Comparison of ENCODE assay signal across 8 cellular contexts in the genomic region with DNA sequence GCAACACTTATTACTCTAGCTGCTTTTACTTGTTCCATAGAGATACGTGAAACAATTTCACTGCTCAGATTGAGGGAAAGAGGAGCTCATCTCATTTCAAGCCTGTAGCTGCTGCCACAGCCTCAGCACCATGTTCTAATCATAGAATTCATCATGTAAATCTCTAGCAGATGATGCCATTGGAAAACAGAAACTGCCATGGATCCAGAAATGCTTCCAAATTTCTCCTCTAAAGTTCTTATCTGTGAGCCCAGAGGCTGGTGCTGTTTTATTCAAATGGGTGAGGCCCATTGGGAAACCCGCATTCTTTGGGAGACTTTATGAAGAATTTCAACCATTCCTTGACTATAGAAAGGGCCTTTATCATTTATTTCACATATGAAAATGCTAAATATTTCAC. TPM values are rescaled to one million over a fixed set of nuclear protein-coding genes. Genes with fewer than 3 reads are reported as not detected.
DNase-seq lines count a peak whose midpoint lies in the region; FAIRE-seq and TF ChIP-seq lines count a peak whose summit lies in the region.

No MANE protein-coding gene starts in this region.

- H3K36me3 Mint-ChIP-seq in Caco-2 (ENCODE audit: insufficient read depth, unreplicated experiment), result peaks cover 76% of the 10 kb centered on the region

- H3K56ac ChIP-seq in H1 (replicated peaks; ENCODE audit: insufficient read length, low read depth, low read length), result no peak overlapping the region

- H2AFZ ChIP-seq in H1 (ENCODE audit: low read length) (no peak overlapping the region), osteoblast (ENCODE audit: low read length) (no peak overlapping the region)

- no peak overlapping the region for H3K14ac ChIP-seq in H1 (ENCODE audit: insufficient read length)

- no peak overlapping the region for H2BK15ac ChIP-seq in H1 (ENCODE audit: low read length)

- no peak for TF ChIP-seq RAD21 in H1 (IDR thresholded peaks at IDR 0.05 in 1 of 2, conservative IDR thresholded peaks at IDR 0.05 in 1 of 2; ENCODE audit: low read depth in 2 of 2, low read length in 2 of 2)

- H3K27me3 Mint-ChIP-seq in Caco-2 (ENCODE audit: insufficient read depth, unreplicated experiment), result no peaks in the 10 kb centered on the region

- no peak overlapping the region for H3K27ac ChIP-seq in H1 (ENCODE audit: low read depth, low read length)
- peak overlapping the region; percentile 85 for H3K27ac ChIP-seq in osteoblast (ENCODE audit: low read depth, low read length)

- H3K9me3 Mint-ChIP-seq in Caco-2 (ENCODE audit: unreplicated experiment), result no peaks in the 10 kb centered on the region

- H3K4me1 Mint-ChIP-seq in Caco-2 (ENCODE audit: low read depth, unreplicated experiment), result peaks cover 28% of the 10 kb centered on the region

- 63% methylated on average over 2 of the region's 2 CpGs; no CpG with 5 or more reads in 1 of the 2 experiments for WGBS in H1 (ENCODE audit: extremely low coverage in 1 of 2, insufficient coverage in 1 of 2, insufficient read length in 1 of 2, insufficient replicate concordance in 2 of 2, low coverage in 1 of 2, low lambda C conversion rate in 2 of 2, missing lambda C conversion rate in 1 of 2), 2 experiments

- peak overlapping the region; percentile 73 for H3K4me3 Mint-ChIP-seq in Caco-2 (ENCODE audit: unreplicated experiment)

- H3K9ac ChIP-seq in NT2/D1 (ENCODE audit: insufficient read length, low read depth) (no peak overlapping the region), H1 (replicated peaks in 1 of 4; ENCODE audit: extremely low read depth in 1 of 4, low read depth in 3 of 4, low read length in 3 of 4) (no peak overlapping the region)

- H2BK120ac ChIP-seq in H1 (replicated peaks; ENCODE audit: low read depth, low read length), result no peak overlapping the region

- H3K23me2 ChIP-seq in H1 (ENCODE audit: low read depth, low read length), result peaks cover 10% of the 10 kb centered on the region

- peaks cover 2 to 18% of the 10 kb centered on the region in 2 experiments for H4K20me1 ChIP-seq in H1 (replicated peaks in 1 of 2; ENCODE audit: control insufficient read depth in 1 of 2, insufficient read depth in 2 of 2, low read length in 2 of 2)
- H4K20me1 ChIP-seq in osteoblast (ENCODE audit: insufficient read depth, low read length), result peaks cover 60% of the 10 kb centered on the region

- H4K91ac ChIP-seq in H1 (replicated peaks; ENCODE audit: insufficient read length, low read length), result no peak overlapping the region

- DNase-seq in Caco-2, result no peak
- no peak for DNase-seq in NT2/D1 (ENCODE audit: low read depth, low spot score)
- DNase-seq in H1 (ENCODE audit: low read depth in 1 of 2, low spot score in 2 of 2), result no peak
- DNase-seq in osteoblast (ENCODE audit: insufficient read length, low spot score, missing footprints), result no peak
- no peak for DNase-seq in COLO668 (lab: John Stamatoyannopoulos, UW; ENCODE audit: unreplicated experiment)
- DNase-seq in OCI-M1 (lab: John Stamatoyannopoulos, UW), result no peak
- no peak for DNase-seq in GM19240 (ENCODE audit: insufficient read length, low spot score)
- DNase-seq in activated CD4-positive, CD25-positive, alpha-beta regulatory T cell (lab: John Stamatoyannopoulos, UW), result no peak

- no peak overlapping the region for H4K5ac ChIP-seq in H1 (ENCODE audit: insufficient read length, low read depth, low read length)

- intact Hi-C loops in Caco-2 (cut with micrococcal nuclease; ENCODE audit: unreplicated experiment), result no loop called here

- CTCF ChIA-PET in Caco-2 (lab: Charles Lee), result interaction anchor here (0.7 kb wide), 1 partner anchor 67 kb away, joined by 6 read pairs; no protein-coding TSS in a partner anchor
- CTCF ChIA-PET in H1 (lab: Charles Lee; ENCODE audit: partially characterized antibody), result interaction anchor here (0.9 to 2.3 kb wide), 7 partner anchors 21 to 273 kb away, joined by 3 to 12 read pairs (median 3); no protein-coding TSS in a partner anchor

- no peak overlapping the region; the same call in 1 of the 2 replicates for H2BK12ac ChIP-seq in H1 (ENCODE audit: low read depth, low read length)

- H3K4me1 ChIP-seq in Caco-2 (peaks cover 31% of the 10 kb centered on the region), NT2/D1 (ENCODE audit: insufficient read depth, insufficient read length) (peaks cover 2% of the 10 kb centered on the region), H1 (replicated peaks in 1 of 4; ENCODE audit: control insufficient read depth in 3 of 4, insufficient read depth in 4 of 4, low read length in 3 of 4) (peaks cover 0 to 8% (median 6%) of the 10 kb centered on the region in 4 experiments; a peak in 3 of 7 replicates), osteoblast (ENCODE audit: insufficient read depth, low read length) (peaks cover 48% of the 10 kb centered on the region)

- TF ChIP-seq CTCF in Caco-2 (IDR thresholded peaks at IDR 0.05; ENCODE audit: insufficient read depth in 1 of 2, low read depth in 1 of 2, low read length in 1 of 2, severe bottlenecking in 1 of 2, unreplicated experiment in 1 of 2) (no peak), H1 (IDR thresholded peaks at IDR 0.05; ENCODE audit: control extremely low read depth in 1 of 3, insufficient read depth in 1 of 3, low read depth in 1 of 3, low read length in 3 of 3) (no peak), osteoblast (IDR thresholded peaks at IDR 0.05; ENCODE audit: extremely low read depth, low read depth, low read length) (no peak)

- no peak overlapping the region for H3K4ac ChIP-seq in H1 (replicated peaks; ENCODE audit: insufficient read length, low read depth, low read length)

- no peaks in the 10 kb centered on the region for H3K9me3 ChIP-seq in Caco-2
- no peaks in the 10 kb centered on the region for H3K9me3 ChIP-seq in NT2/D1 (ENCODE audit: insufficient read depth, low read length)
- H3K9me3 ChIP-seq in H1 (ENCODE audit: insufficient read depth in 2 of 2, low read depth in 1 of 2, low read length in 1 of 2), result no peaks in the 10 kb centered on the region
- no peaks in the 10 kb centered on the region for H3K9me3 ChIP-seq in osteoblast (ENCODE audit: low read depth, low read length)

- TF ChIP-seq POLR2A in H1 (IDR thresholded peaks at IDR 0.05; ENCODE audit: control extremely low read depth in 1 of 2, low read depth in 2 of 2, low read length in 2 of 2), result no peak

- H4K8ac ChIP-seq in H1 (ENCODE audit: extremely low read depth, insufficient read depth, low read length), result no peak overlapping the region

- H3K36me3 ChIP-seq in Caco-2 (ENCODE audit: control insufficient read depth, insufficient read depth, low read length) (no peaks in the 10 kb centered on the region), NT2/D1 (ENCODE audit: insufficient read depth, insufficient read length, low read length) (peaks cover 39% of the 10 kb centered on the region), H1 (ENCODE audit: control insufficient read depth in 2 of 4, insufficient read depth in 4 of 4, low read length in 3 of 4) (0 out of 8 replicates have a peak, but pooled peaks cover 0 to 3% (median 0%) of the 10 kb centered on the region in 4 experiments), osteoblast (ENCODE audit: insufficient read depth, low read length) (peaks cover 54% of the 10 kb centered on the region)

- no peak overlapping the region for H2AK5ac ChIP-seq in H1 (ENCODE audit: low read depth, low read length)

- no peak for TF ChIP-seq EP300 in H1 (IDR thresholded peaks at IDR 0.05; ENCODE audit: borderline replicate concordance in 1 of 2, low read depth in 2 of 2, low read length in 2 of 2)

- H3K27me3 ChIP-seq in Caco-2 (replicated peaks; ENCODE audit: control insufficient read depth, insufficient read depth, low read length) (no peaks in the 10 kb centered on the region), NT2/D1 (ENCODE audit: insufficient read depth, insufficient read length) (no peaks in the 10 kb centered on the region), H1 (replicated peaks in 1 of 4; ENCODE audit: control insufficient read depth in 3 of 4, extremely low read depth in 1 of 4, insufficient read depth in 3 of 4, low read length in 3 of 4) (no peaks in the 10 kb centered on the region), osteoblast (ENCODE audit: insufficient read depth, low read length) (no peaks in the 10 kb centered on the region)

- H3K79me2 ChIP-seq in H1 (ENCODE audit: control insufficient read depth in 1 of 2, insufficient read depth in 2 of 2, low read length in 2 of 2) (peaks cover 8 to 65% of the 10 kb centered on the region in 2 experiments), osteoblast (ENCODE audit: insufficient read depth, low read length) (peaks cover 69% of the 10 kb centered on the region)

- H2BK20ac ChIP-seq in H1 (ENCODE audit: low read length), result no peak overlapping the region

- H3K23ac ChIP-seq in H1 (ENCODE audit: insufficient read length), result no peak overlapping the region

- H3K4me3 ChIP-seq in Caco-2 (ENCODE audit: low read depth, low read length), result no peak overlapping the region
- H3K4me3 ChIP-seq in NT2/D1 (ENCODE audit: insufficient read length, low read depth), result peak overlapping the region; percentile 84
- peak overlapping the region in 1 of 4 experiments; percentile 98; a peak in 2 of 8 replicates for H3K4me3 ChIP-seq in H1 (ENCODE audit: extremely low read depth in 1 of 4, insufficient read depth in 2 of 4, low read depth in 3 of 4, low read length in 4 of 4)
- H3K4me3 ChIP-seq in osteoblast (ENCODE audit: insufficient read depth, low read length), result peak overlapping the region; percentile 93

- H3K27ac Mint-ChIP-seq in Caco-2 (ENCODE audit: unreplicated experiment), result no peak overlapping the region

- peak overlapping the region; percentile 68 to 89 for H3K4me2 ChIP-seq in H1 (ENCODE audit: insufficient read depth in 1 of 2, low read depth in 2 of 2, low read length in 2 of 2)
- H3K4me2 ChIP-seq in osteoblast (ENCODE audit: insufficient read depth, low read length), result peak overlapping the region; percentile 93

- POLR2A ChIA-PET in Caco-2 (lab: Charles Lee) (no interaction called here), H1 (lab: Charles Lee; ENCODE audit: partially characterized antibody) (interaction anchor here (0.9 to 2.5 kb wide), 7 partner anchors 7 to 278 kb away, joined by 3 to 18 read pairs (median 4); no protein-coding TSS in a partner anchor)

- no TSS peak for BruUV-seq in Caco-2 (replicated peaks; lab: Mats Ljungman, UMichigan)

- FAIRE-seq in H1 (lab: Jason Lieb, UNC), result no peak

- no peak overlapping the region for H3K18ac ChIP-seq in H1 (ENCODE audit: extremely low read depth, low read length)

- H2BK5ac ChIP-seq in H1 (ENCODE audit: low read depth, low read length), result no peak overlapping the region

- no peaks in the 10 kb centered on the region; the same call in 1 of the 2 replicates for H3K79me1 ChIP-seq in H1 (ENCODE audit: low read depth, low read length)

RNA-seq across cellular contexts. Expression of gene CDC42EP3, which starts 1.9 kb away (rescaled TPM):
- total RNA-seq in Caco-2 (2022), result 87.5 and 95.8 TPM in 2 replicates
- 24.7 and 25.2 TPM in 2 replicates for total RNA-seq in H1 (2021; fragmentation: NEBNext Ultra II Directional; extraction: Animal tissue kit (Norgen Biotek cat#: 25700))
- polyA plus RNA-seq in H1 (2011; rRNA removed), result 18.4 and 19.3 TPM in 2 replicates
- polyA plus RNA-seq in H1 (2011; cell fraction: cytosol; rRNA removed), result 19.7 TPM
- 23.3 TPM for polyA plus RNA-seq in H1 (2011; cell fraction: nucleus; rRNA removed)
- 12.0 to 23.5 TPM (median 15.7 TPM) in 4 replicates for polyA plus RNA-seq in H1 (2012, experiment 1 of 2)
- polyA plus RNA-seq in H1 (2012, experiment 2 of 2), result 7.4 TPM
- polyA plus RNA-seq in H1 (2013, experiment 1 of 2), result 23.5 TPM
- 27.0 TPM for polyA plus RNA-seq in H1 (2013, experiment 2 of 2)
- 25.5 and 26.6 TPM in 2 replicates for polyA minus RNA-seq in H1 (2011; rRNA and poly(A)+ RNA removed)
- 10.1 TPM for polyA minus RNA-seq in H1 (2011; cell fraction: cytosol; rRNA and poly(A)+ RNA removed)
- polyA minus RNA-seq in H1 (2011; cell fraction: nucleus; rRNA and poly(A)+ RNA removed), result 23.3 TPM
- 121 and 136 TPM in 2 replicates for total RNA-seq in osteoblast
